20 cellular contexts compared by ENCODE assay signal in genomic region chr7:137642031-137642430, GRCh38.
"Had no signal": no experiment of that assay in that cellular context is flagged by ENCODE, and none has a peak within 500 bp of the region (broad histone marks: within the 10 kb centered on the region; RNA-seq: fewer than 3 reads in every experiment).

No MANE protein-coding gene starts in this region.

- ATAC-seq: activated T-cell treated with anti-CD3 and anti-CD28 coated beads, Interleukin-2, amount 50 U/mL, for 4 hours; heart right ventricle; left cardiac atrium; pancreas; psoas muscle had no signal

- DNase-seq: activated CD4-positive, alpha-beta T cell treated with anti-CD3 and anti-CD28 coated beads for 4 hours; activated CD4-positive, alpha-beta T cell treated with anti-CD3 and anti-CD28 coated beads, Interleukin-2, amount 50 U/mL, for 48 hours; activated CD4-positive, CD25-positive, alpha-beta regulatory T cell; activated CD8-positive, alpha-beta memory T cell treated with anti-CD3 and anti-CD28 coated beads, Interleukin-2, amount 50 U/mL, for 48 hours; activated naive CD4-positive, alpha-beta T cell; activated T-cell treated with anti-CD3 and anti-CD28 coated beads, Interleukin-2, amount 50 U/mL, for 4 hours; central memory CD4-positive, alpha-beta T cell; dermis blood vessel endothelial cell; effector CD8-positive, alpha-beta T cell; heart right ventricle; islet precursor cell; left cardiac atrium; pancreas; psoas muscle; stimulated activated CD4-positive, alpha-beta T cell treated with anti-CD3 and anti-CD28 coated beads, Interleukin-12 subunit alpha, Interleukin-12 subunit beta, amount 100 ng/mL, for 4 hours; stomach; T1000; transverse colon had no signal

- H3K4me3 ChIP-seq: heart right ventricle, pancreas, psoas muscle, right atrium auricular region, stomach, suprapubic skin, transverse colon had no signal
